In genomic region chr1:186735463-186735862, GRCh38 we compare ENCODE assay signal across 24 cellular contexts. TPM values are rescaled to one million over a fixed set of nuclear protein-coding genes. Genes with fewer than 3 reads are reported as not detected.
"Had no signal": no experiment of that assay in that cellular context is flagged by ENCODE, and none has a peak within 500 bp of the region (broad histone marks: within the 10 kb centered on the region; RNA-seq: fewer than 3 reads in every experiment).

No MANE protein-coding gene starts in this region.

- H3K4me1 ChIP-seq: tibial artery had no signal

- H3K4me3 ChIP-seq: tibial artery had no signal

- DNase-seq: activated CD4-positive, alpha-beta T cell treated with anti-CD3 and anti-CD28 coated beads, Interleukin-2, amount 50 U/mL, for 1 hour; activated CD8-positive, alpha-beta memory T cell treated with anti-CD3 and anti-CD28 coated beads, Interleukin-2, amount 50 U/mL, for 4 hours; activated effector memory CD4-positive, alpha-beta T cell treated with Interleukin-2 at 50 U/mL for 16 hours; activated naive CD4-positive, alpha-beta T cell treated with anti-CD3 and anti-CD28 coated beads, Interleukin-2, amount 50 U/mL, for 16 hours; activated T-cell treated with anti-CD3 and anti-CD28 coated beads, Interleukin-2, amount 50 U/mL, for 4 hours; aorta; brain microvascular endothelial cell; cortex of kidney; effector CD4-positive, alpha-beta T cell; hypothalamus; kidney; midbrain; nephron progenitor cell; nucleus accumbens; stimulated activated CD4-positive, alpha-beta T cell treated with anti-CD3 and anti-CD28 coated beads, Interleukin-12 subunit alpha, Interleukin-12 subunit beta, amount 100 ng/mL, for 4 hours; stimulated activated CD4-positive, alpha-beta T cell treated with anti-CD3 and anti-CD28 coated beads, Interleukin-1b, Interleukin-23, amount 100 ng/mL, for 48 hours; stimulated activated CD8-positive, alpha-beta memory T cell treated with anti-CD3 and anti-CD28 coated beads, Interleukin-4, amount 100 ng/mL, for 48 hours; stimulated activated naive CD4-positive, alpha-beta T cell; substantia nigra; T-helper 1 cell; T-helper 9 cell; tibial artery had no signal

- H3K36me3 ChIP-seq: brain microvascular endothelial cell, tibial artery had no signal

- ATAC-seq: activated T-cell treated with anti-CD3 and anti-CD28 coated beads, Interleukin-2, amount 50 U/mL, for 4 hours; left lobe of liver had no signal

- H3K9me3 ChIP-seq: tibial artery had no signal

RNA-seq across cellular contexts. Expression of gene PTGS2, which starts 55.2 kb away (rescaled TPM):
- total RNA-seq: myocyte had no signal
